Comparison of ENCODE assay signal across 8 cellular contexts in the genomic region with DNA sequence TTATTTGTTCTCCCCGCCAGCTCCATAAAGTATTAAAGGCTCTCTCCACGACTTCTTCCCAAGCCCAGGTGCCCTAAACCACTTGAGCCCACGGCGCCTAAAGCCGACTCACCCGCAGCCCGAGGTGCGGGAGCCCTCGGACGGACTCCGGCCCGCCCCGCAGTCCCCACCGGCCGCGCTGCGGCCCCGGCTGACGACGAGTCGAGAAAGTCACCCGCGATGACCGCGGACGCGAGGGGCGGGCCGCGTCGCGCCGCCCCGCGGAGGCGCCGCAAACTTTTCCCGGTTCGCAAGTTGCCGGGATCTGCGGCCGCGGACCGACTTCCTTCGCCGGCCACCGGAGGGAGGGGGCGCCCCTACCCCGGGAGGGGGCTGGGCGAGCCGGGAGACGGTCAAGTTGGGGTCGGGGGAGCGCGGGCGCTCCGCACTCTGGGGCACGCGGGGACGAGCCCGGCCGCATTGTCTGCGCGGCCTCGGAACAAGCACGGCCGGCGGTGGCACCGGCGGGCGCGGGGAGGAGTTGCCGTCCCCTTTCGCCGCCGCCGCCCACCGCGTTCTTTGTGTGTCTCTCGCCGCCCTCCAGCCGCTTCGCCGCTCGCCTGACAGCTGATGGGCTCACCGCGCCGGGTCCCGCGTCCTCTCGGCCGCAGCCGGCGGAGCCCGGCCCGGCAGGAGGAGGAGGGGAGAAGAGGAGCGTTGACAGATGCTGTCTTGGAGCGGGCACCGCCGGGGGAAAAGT.
DNase-seq lines count a peak whose midpoint lies in the region; ATAC-seq, FAIRE-seq and TF ChIP-seq lines count a peak whose summit lies in the region.

No MANE protein-coding gene starts in this region.

- intact Hi-C loops in activated CD4-positive, alpha-beta T cell treated with anti-CD3 and anti-CD28 coated beads, Interleukin-2, amount 10 ng/mL, durations not matched to agents 24 days and 14 days (cut with micrococcal nuclease): no loop called here

- H3K4me1 Mint-ChIP-seq in activated CD4-positive, alpha-beta T cell treated with anti-CD3 and anti-CD28 coated beads, Interleukin-2, amount 10 ng/mL, durations not matched to agents 24 days and 14 days: no peaks in the 10 kb centered on the region
- H3K4me1 Mint-ChIP-seq in WTC11 (peaks cover 21% of the 10 kb centered on the region), glutamatergic neuron (ENCODE audit: low read depth, unreplicated experiment) (peaks cover 13% of the 10 kb centered on the region)

- H3K27ac Mint-ChIP-seq in activated CD4-positive, alpha-beta T cell treated with anti-CD3 and anti-CD28 coated beads, Interleukin-2, amount 10 ng/mL, durations not matched to agents 24 days and 14 days: no peak overlapping the region
- no peak overlapping the region for H3K27ac Mint-ChIP-seq in WTC11
- H3K27ac Mint-ChIP-seq in glutamatergic neuron (ENCODE audit: unreplicated experiment): peak overlapping the region; percentile 84

- H3K4me3 Mint-ChIP-seq in activated CD4-positive, alpha-beta T cell treated with anti-CD3 and anti-CD28 coated beads, Interleukin-2, amount 10 ng/mL, durations not matched to agents 24 days and 14 days: peak overlapping the region; percentile 20
- peak overlapping the region; percentile 90 for H3K4me3 Mint-ChIP-seq in WTC11
- peak overlapping the region; percentile 92 for H3K4me3 Mint-ChIP-seq in glutamatergic neuron (ENCODE audit: unreplicated experiment)

- no peaks in the 10 kb centered on the region for H3K9me3 Mint-ChIP-seq in activated CD4-positive, alpha-beta T cell treated with anti-CD3 and anti-CD28 coated beads, Interleukin-2, amount 10 ng/mL, durations not matched to agents 24 days and 14 days
- H3K9me3 Mint-ChIP-seq in WTC11 (no peaks in the 10 kb centered on the region), glutamatergic neuron (ENCODE audit: unreplicated experiment) (peaks cover 6% of the 10 kb centered on the region)

- ATAC-seq in HG02852 (IDR thresholded peaks at IDR 0.05; ENCODE audit: unreplicated experiment) (peak; percentile 40), WTC11 (peak; percentile 28)

- H3K36me3 Mint-ChIP-seq in activated CD4-positive, alpha-beta T cell treated with anti-CD3 and anti-CD28 coated beads, Interleukin-2, amount 10 ng/mL, durations not matched to agents 24 days and 14 days (ENCODE audit: low read depth): no peaks in the 10 kb centered on the region
- H3K36me3 Mint-ChIP-seq in WTC11 (peaks cover 6% of the 10 kb centered on the region; the same call in 1 of the 2 replicates), glutamatergic neuron (ENCODE audit: unreplicated experiment) (no peaks in the 10 kb centered on the region)

- POLR2A ChIA-PET in WTC11 (lab: Charles Lee): no interaction called here

- TF ChIP-seq CTCF in WTC11 (IDR thresholded peaks at IDR 0.05): no peak
- peak; percentile 23 for TF ChIP-seq CTCF in glutamatergic neuron (IDR thresholded peaks at IDR 0.05; ENCODE audit: partially characterized antibody, unreplicated experiment)

- FAIRE-seq in urothelium cell line (lab: Jason Lieb, UNC): no peak

- CTCF ChIA-PET in WTC11 (lab: Charles Lee): interaction anchor here (1.0 to 1.2 kb wide), 2 partner anchors 37 to 162 kb away, joined by 3 read pairs; no protein-coding TSS in a partner anchor

- no peak for DNase-seq in activated CD4-positive, alpha-beta T cell treated with anti-CD3 and anti-CD28 coated beads, Interleukin-2, amount 10 ng/mL, durations not matched to agents 24 days and 14 days
- DNase-seq in activated CD4-positive, alpha-beta T cell treated with anti-CD3 and anti-CD28 coated beads, Interleukin-2, amount 50 U/mL, for 48 hours: no peak
- DNase-seq in WTC11 (ENCODE audit: low spot score) (no peak), glutamatergic neuron (no peak), nucleus accumbens (lab: John Stamatoyannopoulos, UW) (peak in 38 of 56 donors; percentile 5 to 65 (median 48)), COLO829 (ENCODE audit: low spot score) (no peak), urothelium cell line (ENCODE audit: low spot score) (no peak)

- H3K27me3 Mint-ChIP-seq in activated CD4-positive, alpha-beta T cell treated with anti-CD3 and anti-CD28 coated beads, Interleukin-2, amount 10 ng/mL, durations not matched to agents 24 days and 14 days: peaks cover 50% of the 10 kb centered on the region
- H3K27me3 Mint-ChIP-seq in WTC11 (ENCODE audit: low read depth) (peaks cover 31% of the 10 kb centered on the region), glutamatergic neuron (ENCODE audit: unreplicated experiment) (peaks cover 7% of the 10 kb centered on the region)

TF ChIP-seq in WTC11, 78 proteins besides CTCF, POLR2A, EP300 and RAD21:
- TF ChIP-seq ETV6 (CRISPR knock-in tag; IDR thresholded peaks at IDR 0.05): peak; percentile 73; the same call in 1 of the 2 replicates
- TF ChIP-seq TEAD1 (CRISPR knock-in tag; IDR thresholded peaks at IDR 0.05): no peak
- TF ChIP-seq KAT7 (CRISPR knock-in tag; IDR thresholded peaks at IDR 0.05; ENCODE audit: borderline replicate concordance): peak; percentile 84; the same call in 1 of the 2 replicates
- TF ChIP-seq SOX15 (CRISPR knock-in tag; IDR thresholded peaks at IDR 0.05): no peak
- TF ChIP-seq NR2C2 (CRISPR knock-in tag; IDR thresholded peaks at IDR 0.05): 0 out of 2 replicates have a peak, but pooled peaks have one; percentile 10
- TF ChIP-seq, protein P1, sequence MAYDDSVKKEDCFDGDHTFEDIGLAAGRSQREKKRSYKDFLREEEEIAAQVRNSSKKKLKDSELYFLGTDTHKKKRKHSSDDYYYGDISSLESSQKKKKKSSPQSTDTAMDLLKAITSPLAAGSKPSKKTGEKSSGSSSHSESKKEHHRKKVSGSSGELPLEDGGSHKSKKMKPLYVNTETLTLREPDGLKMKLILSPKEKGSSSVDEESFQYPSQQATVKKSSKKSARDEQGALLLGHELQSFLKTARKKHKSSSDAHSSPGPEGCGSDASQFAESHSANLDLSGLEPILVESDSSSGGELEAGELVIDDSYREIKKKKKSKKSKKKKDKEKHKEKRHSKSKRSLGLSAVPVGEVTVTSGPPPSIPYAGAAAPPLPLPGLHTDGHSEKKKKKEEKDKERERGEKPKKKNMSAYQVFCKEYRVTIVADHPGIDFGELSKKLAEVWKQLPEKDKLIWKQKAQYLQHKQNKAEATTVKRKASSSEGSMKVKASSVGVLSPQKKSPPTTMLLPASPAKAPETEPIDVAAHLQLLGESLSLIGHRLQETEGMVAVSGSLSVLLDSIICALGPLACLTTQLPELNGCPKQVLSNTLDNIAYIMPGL (CRISPR knock-in tag; IDR thresholded peaks at IDR 0.05): peak; percentile 81; the same call in 1 of the 2 replicates
TF ChIP-seq in WTC11: peak in this region for 4.

Comparison
In these comparisons a context has a peak if more than half of its experiments do, and no peak if none do; other contexts are left out.
1. DNase-seq: peak in nucleus accumbens (38 of 56); none in activated CD4-positive, alpha-beta T cell treated with anti-CD3 and anti-CD28 coated beads, Interleukin-2, amount 10 ng/mL, durations not matched to agents 24 days and 14 days (single experiment), activated CD4-positive, alpha-beta T cell treated with anti-CD3 and anti-CD28 coated beads, Interleukin-2, amount 50 U/mL, for 48 hours (0 of 2), WTC11 (single experiment), glutamatergic neuron (single experiment), COLO829 (single experiment) and urothelium cell line (single experiment).
2. H3K4me3 Mint-ChIP-seq: peak in every context shown above with its lines; median percentile 92 in glutamatergic neuron; 90 in WTC11; 20 in activated CD4-positive, alpha-beta T cell treated with anti-CD3 and anti-CD28 coated beads, Interleukin-2, amount 10 ng/mL, durations not matched to agents 24 days and 14 days.